ENCODE assay signal across 9 cellular contexts in the genomic region with DNA sequence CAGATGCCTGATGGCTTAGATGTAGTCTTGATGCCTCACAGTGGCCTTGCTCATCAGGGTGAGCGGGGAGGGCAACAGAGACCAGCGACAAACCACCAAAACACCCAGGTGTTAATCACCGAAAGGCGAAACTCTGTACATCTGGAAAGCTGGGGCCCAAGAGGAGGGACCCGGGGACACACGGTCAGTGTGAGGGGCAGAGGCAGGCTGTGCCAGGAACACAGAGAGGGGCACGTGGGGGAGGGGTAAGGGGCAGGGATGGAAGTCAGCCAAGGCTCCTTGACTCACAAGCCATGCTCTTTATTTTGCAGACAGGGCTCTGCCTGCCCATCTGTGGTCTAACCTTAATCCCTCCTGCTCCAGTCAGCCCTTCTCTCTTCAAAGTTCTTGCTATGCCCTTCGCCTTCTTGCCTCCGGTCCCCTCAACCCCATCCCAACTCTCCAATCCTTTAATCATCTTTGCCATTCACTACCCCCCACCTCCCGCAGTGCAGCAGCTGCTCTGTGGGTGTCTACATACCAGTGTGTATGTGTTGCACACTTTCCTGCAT. TPM values are rescaled to one million over a fixed set of nuclear protein-coding genes. Genes with fewer than 3 reads are reported as not detected.
DNase-seq lines count a peak whose midpoint lies in the region; ATAC-seq, FAIRE-seq and TF ChIP-seq lines count a peak whose summit lies in the region.
"Had no signal": no experiment of that assay in that cellular context is flagged by ENCODE, and none has a peak within 500 bp of the region (broad histone marks: within the 10 kb centered on the region; RNA-seq: fewer than 3 reads in every experiment).

No MANE protein-coding gene starts in this region.

- H3K27ac Mint-ChIP-seq in activated T-helper 17 cell treated with anti-CD3 and anti-CD28 coated beads, Interleukin-2, amount 50 U/mL, for 72 hours: peak overlapping the region; percentile 26
- peak overlapping the region; percentile 97 for H3K27ac Mint-ChIP-seq in memory B cell

- peak; percentile 68 for DNase-seq in cardiac septum (ENCODE audit: low spot score)
- DNase-seq in left ventricle myocardium superior: no peak
- DNase-seq in memory B cell (ENCODE audit: low spot score in 2 of 2): no peak
- DNase-seq in uterus: peak in 1 of 2 donors; percentile 33
- no peak for DNase-seq in NCI-H446 (lab: John Stamatoyannopoulos, UW)
- no peak for DNase-seq in HTR-8/SVneo (ENCODE audit: insufficient read length, low spot score)

- peaks cover 64% of the 10 kb centered on the region for H3K36me3 Mint-ChIP-seq in activated T-helper 17 cell treated with anti-CD3 and anti-CD28 coated beads, Interleukin-2, amount 50 U/mL, for 72 hours (ENCODE audit: low read depth)
- H3K36me3 Mint-ChIP-seq in memory B cell: peaks cover 2% of the 10 kb centered on the region

- no peaks in the 10 kb centered on the region for H3K36me3 ChIP-seq in uterus

- H3K4me3 ChIP-seq in uterus: peak overlapping the region in 1 of 2 donors; percentile 84
- H3K4me3 ChIP-seq: SJSA1 had no signal

- H3K4me1 ChIP-seq in uterus: peaks cover 25 to 39% of the 10 kb centered on the region in 2 donors

- intact Hi-C loops in cardiac septum (cut with DNase I): no loop called here
- intact Hi-C loops in left ventricle myocardium superior (cut with micrococcal nuclease): no loop called here
- intact Hi-C loops in uterus (cut with DNase I; ENCODE audit: low total_unique reads): no loop called here

- H3K27me3 Mint-ChIP-seq in activated T-helper 17 cell treated with anti-CD3 and anti-CD28 coated beads, Interleukin-2, amount 50 U/mL, for 72 hours: no peaks in the 10 kb centered on the region
- no peaks in the 10 kb centered on the region for H3K27me3 Mint-ChIP-seq in memory B cell

- H3K27me3 ChIP-seq in uterus: no peaks in the 10 kb centered on the region
- H3K27me3 ChIP-seq: SJSA1 had no signal

- no peak for FAIRE-seq in HTR-8/SVneo (lab: Jason Lieb, UNC)

- H3K27ac ChIP-seq in uterus: peak overlapping the region; percentile 100
- H3K27ac ChIP-seq: SJSA1 had no signal

- no peak for TF ChIP-seq CTCF in uterus (IDR thresholded peaks at IDR 0.05)

- H3K4me1 Mint-ChIP-seq in activated T-helper 17 cell treated with anti-CD3 and anti-CD28 coated beads, Interleukin-2, amount 50 U/mL, for 72 hours: peaks cover 61% of the 10 kb centered on the region
- H3K4me1 Mint-ChIP-seq in memory B cell: peaks cover 66% of the 10 kb centered on the region

- TF ChIP-seq POLR2A in uterus (IDR thresholded peaks at IDR 0.05): no peak

- no peaks in the 10 kb centered on the region for H3K9me3 ChIP-seq in uterus
- H3K9me3 ChIP-seq: SJSA1 had no signal

- no peaks in the 10 kb centered on the region for H3K9me3 Mint-ChIP-seq in activated T-helper 17 cell treated with anti-CD3 and anti-CD28 coated beads, Interleukin-2, amount 50 U/mL, for 72 hours
- H3K9me3 Mint-ChIP-seq in memory B cell: no peaks in the 10 kb centered on the region

- no peak for ATAC-seq in left ventricle myocardium superior
- peak; percentile 17 for ATAC-seq in activated T-helper 17 cell treated with anti-CD3 and anti-CD28 coated beads, Interleukin-2, amount 50 U/mL, for 72 hours (replicated peaks)
- no peak for ATAC-seq in memory B cell (ENCODE audit: low read depth)
- ATAC-seq in HG03095 (IDR thresholded peaks at IDR 0.05; ENCODE audit: unreplicated experiment): no peak

- H3K4me3 Mint-ChIP-seq in activated T-helper 17 cell treated with anti-CD3 and anti-CD28 coated beads, Interleukin-2, amount 50 U/mL, for 72 hours: peak overlapping the region; percentile 90
- H3K4me3 Mint-ChIP-seq in memory B cell: peak overlapping the region; percentile 67

RNA-seq across cellular contexts. Expression of gene MEF2D, which starts 4.3 kb away (rescaled TPM):
- total RNA-seq in cardiac septum: 93.1 TPM
- 116 TPM for total RNA-seq in left ventricle myocardium superior
- 10 to 100 TPM; 34.4 to 68.5 TPM for total RNA-seq in activated T-helper 17 cell treated with anti-CD3 and anti-CD28 coated beads, Interleukin-2, amount 50 U/mL, for 72 hours
- 100 to 1,000 TPM in 1 of 4 donors, 10 to 100 TPM in 2, 1 to 10 TPM in 1; 8.4 to 101 (median 35.1) TPM for total RNA-seq in uterus
